ENCODE assay signal across 18 cellular contexts in genomic region chr3:8576841-8577553, GRCh38.
DNase-seq lines count a peak whose midpoint lies in the region; ATAC-seq and TF ChIP-seq lines count a peak whose summit lies in the region.
"Had no signal": no experiment of that assay in that cellular context is flagged by ENCODE, and none has a peak within 500 bp of the region (broad histone marks: within the 10 kb centered on the region; RNA-seq: fewer than 3 reads in every experiment).

No MANE protein-coding gene starts in this region.

- H2BK120ac ChIP-seq in IMR-90 (ENCODE audit: low read depth, low read length): peak overlapping the region; percentile 98

- intact Hi-C loops in IMR-90 (cut with micrococcal nuclease): loop anchor here (1.0 to 5.0 kb wide), 3 partner anchors 45 to 133 kb away; partner anchors contain the start of gene LMCD1
- intact Hi-C loops in mucosa of descending colon (cut with DNase I, micrococcal nuclease): no loop called here
- intact Hi-C loops in upper lobe of right lung (cut with DNase I): no loop called here

- dilution Hi-C loops in IMR-90 (cut with HindIII; ENCODE audit: low sequenced_read_pairs, unreplicated experiment): no loop called here

- H2BK20ac ChIP-seq in IMR-90 (ENCODE audit: low read depth, low read length): peak overlapping the region; percentile 96

- peaks cover 29% of the 10 kb centered on the region for H3K4me1 ChIP-seq in IMR-90 (ENCODE audit: control insufficient read depth, insufficient read depth, low read length)
- H3K4me1 ChIP-seq in mucosa of descending colon (ENCODE audit: low read depth): no peaks in the 10 kb centered on the region
- peaks cover 34% of the 10 kb centered on the region for H3K4me1 ChIP-seq in upper lobe of right lung

- peak overlapping the region; percentile 94; the same call in 1 of the 2 replicates for H3K56ac ChIP-seq in IMR-90 (ENCODE audit: extremely low read depth, insufficient read depth, low read length)

- H4K20me1 ChIP-seq in IMR-90 (ENCODE audit: insufficient read depth, low read length): peaks cover 8% of the 10 kb centered on the region

- peak overlapping the region; percentile 87 for H4K5ac ChIP-seq in IMR-90 (ENCODE audit: low read depth, low read length)

- TF ChIP-seq CTCF in IMR-90 (conservative IDR thresholded peaks at IDR 0.05; ENCODE audit: low read depth, low read length): no peak
- TF ChIP-seq CTCF in mucosa of descending colon (IDR thresholded peaks at IDR 0.05): no peak
- no peak for TF ChIP-seq CTCF in upper lobe of right lung (IDR thresholded peaks at IDR 0.05)

- TF ChIP-seq POLR2A in IMR-90 (IDR thresholded peaks at IDR 0.05; ENCODE audit: low read depth, low read length): no peak

- BruUV-seq in IMR-90 (replicated peaks; lab: Mats Ljungman, UMichigan): no TSS peak

- ATAC-seq in IMR-90 (ENCODE audit: low read depth): peak; percentile 82
- peak; percentile 34 for ATAC-seq in mucosa of descending colon
- ATAC-seq in upper lobe of right lung: peak; percentile 19
- no peak for ATAC-seq in GM18870 (IDR thresholded peaks at IDR 0.05; ENCODE audit: unreplicated experiment)
- ATAC-seq in HG03469 (IDR thresholded peaks at IDR 0.05; ENCODE audit: unreplicated experiment): no peak

- in situ Hi-C loops in IMR-90 (cut with MboI; ENCODE audit: low sequenced_read_pairs): no loop called here

- H3K79me1 ChIP-seq in IMR-90 (ENCODE audit: low read depth in 1 of 2, low read length in 2 of 2): no peaks in the 10 kb centered on the region

- POLR2A ChIA-PET in IMR-90 (lab: Charles Lee; ENCODE audit: unreplicated experiment): interaction anchor here (1.0 kb wide), 1 partner anchor 22 kb away, joined by 7 read pairs; no protein-coding TSS in a partner anchor

- H2AFZ ChIP-seq in IMR-90 (replicated peaks; ENCODE audit: low read length, poor library complexity): peak overlapping the region; percentile 68

- H3K4ac ChIP-seq in IMR-90 (ENCODE audit: low read depth, low read length): peak overlapping the region; percentile 96

- no peak for TF ChIP-seq RAD21 in IMR-90 (IDR thresholded peaks at IDR 0.05; ENCODE audit: low read length)

- peak overlapping the region; percentile 86 for H3K18ac ChIP-seq in IMR-90 (ENCODE audit: low read depth, low read length)

- H3K4me2 ChIP-seq in IMR-90 (ENCODE audit: low read depth, low read length): peak overlapping the region; percentile 6; the same call in 1 of the 2 replicates

- peak overlapping the region; percentile 92; the same call in 1 of the 2 replicates for H2AK5ac ChIP-seq in IMR-90 (ENCODE audit: low read depth, low read length)

- H2BK15ac ChIP-seq in IMR-90 (ENCODE audit: low read depth, low read length): peak overlapping the region; percentile 53; the same call in 1 of the 3 replicates

- no CpG with 5 or more reads among the region's 5 CpGs for WGBS in IMR-90 (ENCODE audit: extremely low coverage in 2 of 2, insufficient read length in 1 of 2), 2 experiments

- H3K36me3 ChIP-seq in IMR-90 (ENCODE audit: control insufficient read depth, insufficient read depth, low read length) (no peaks in the 10 kb centered on the region), mucosa of descending colon (ENCODE audit: low read depth) (no peaks in the 10 kb centered on the region), upper lobe of right lung (peaks cover 4% of the 10 kb centered on the region)
- H3K36me3 ChIP-seq: thyroid gland had no signal

- H4K8ac ChIP-seq in IMR-90 (ENCODE audit: low read depth in 2 of 2, low read length in 2 of 2): peak overlapping the region; percentile 56 to 91; a peak in 3 of 4 replicates

- peak overlapping the region; percentile 95 for H2BK5ac ChIP-seq in IMR-90 (ENCODE audit: low read depth, low read length, poor library complexity, severe bottlenecking)

- CTCF ChIA-PET in IMR-90 (lab: Yijun Ruan, JAX): interaction anchor here (1.0 to 1.7 kb wide), 3 partner anchors 18 to 76 kb away, joined by 3 to 7 read pairs (median 3); partner anchors contain the start of gene LMCD1

- H3K9me3 ChIP-seq in IMR-90 (ENCODE audit: control insufficient read depth, insufficient read depth, low read length) (no peaks in the 10 kb centered on the region), mucosa of descending colon (no peaks in the 10 kb centered on the region), upper lobe of right lung (no peaks in the 10 kb centered on the region)
- H3K9me3 ChIP-seq: esophagus squamous epithelium, right atrium auricular region, thyroid gland had no signal

- peak overlapping the region; percentile 97 for H4K91ac ChIP-seq in IMR-90 (ENCODE audit: insufficient read depth, low read depth, low read length)

- H3K14ac ChIP-seq in IMR-90 (replicated peaks; ENCODE audit: low read depth, low read length): peak overlapping the region; percentile 90

- H3K9ac ChIP-seq in IMR-90 (ENCODE audit: low read depth, low read length): peak overlapping the region; percentile 51; the same call in 1 of the 2 replicates

- H2AK9ac ChIP-seq in IMR-90 (replicated peaks; ENCODE audit: low read depth, low read length, poor library complexity): peak overlapping the region; percentile 77

- no peak overlapping the region for H3K4me3 ChIP-seq in IMR-90 (ENCODE audit: insufficient read depth, low read depth, low read length)
- no peak overlapping the region for H3K4me3 ChIP-seq in mucosa of descending colon
- no peak overlapping the region for H3K4me3 ChIP-seq in upper lobe of right lung
- H3K4me3 ChIP-seq: esophagus squamous epithelium, right atrium auricular region, thyroid gland had no signal

- H3K27ac ChIP-seq in IMR-90 (ENCODE audit: insufficient read depth, low read length) (peak overlapping the region; percentile 96), upper lobe of right lung (peak overlapping the region; percentile 11)
- H3K27ac ChIP-seq: right atrium auricular region, thyroid gland had no signal

- peak overlapping the region; percentile 94 for H3K23ac ChIP-seq in IMR-90 (ENCODE audit: low read depth, low read length)

- H3K27me3 ChIP-seq in IMR-90 (ENCODE audit: control insufficient read depth, insufficient read depth, low read length) (no peaks in the 10 kb centered on the region), upper lobe of right lung (no peaks in the 10 kb centered on the region)
- H3K27me3 ChIP-seq: esophagus squamous epithelium, right atrium auricular region, thyroid gland had no signal

- DNase-seq in IMR-90 (peak; percentile 95), dedifferentiated amniotic fluid mesenchymal stem cell (ENCODE audit: extremely low spot score) (peak; percentile 60), mucosa of descending colon (no peak), upper lobe of right lung (no peak)
- no peak for DNase-seq in stimulated activated CD4-positive, alpha-beta T cell treated with anti-CD3 and anti-CD28 coated beads, Interleukin-2, amount 100 ng/mL, for 48 hours
- DNase-seq: activated gamma-delta T cell; DMS53; esophagus squamous epithelium; mammary epithelial cell; NCI-H1930; NCI-H524 treated with DMSO at 0.1 percent for 48 hours; stimulated activated CD4-positive, alpha-beta T cell treated with anti-CD3 and anti-CD28 coated beads, Interleukin-4, amount 100 ng/mL, for 24 hours; stimulated activated CD8-positive, alpha-beta memory T cell treated with anti-CD3 and anti-CD28 coated beads, Interleukin-4, amount 100 ng/mL, for 48 hours; T-helper 9 cell; thyroid gland had no signal

- peaks cover 27% of the 10 kb centered on the region for H3K9me1 ChIP-seq in IMR-90 (ENCODE audit: insufficient read depth, low read length)

TF ChIP-seq in IMR-90, 13 proteins besides CTCF, POLR2A, EP300 and RAD21:
- 0 out of 2 replicates have a peak, but pooled peaks have one; percentile 15 for TF ChIP-seq MXI1 (IDR thresholded peaks at IDR 0.05; ENCODE audit: borderline replicate concordance, low read depth, low read length)
- peak; percentile 20; the same call in 1 of the 2 replicates for TF ChIP-seq USF2 (IDR thresholded peaks at IDR 0.05; ENCODE audit: low read depth, low read length)
- TF ChIP-seq RCOR1 (IDR thresholded peaks at IDR 0.05; ENCODE audit: insufficient replicate concordance, low read length): no peak
- TF ChIP-seq MAFK (IDR thresholded peaks at IDR 0.05; ENCODE audit: low read depth, low read length): peak; percentile 32; the same call in 1 of the 2 replicates
- peak; percentile 51 for TF ChIP-seq BHLHE40 (IDR thresholded peaks at IDR 0.05; ENCODE audit: low read depth, low read length)
- peak; percentile 66; the same call in 1 of the 2 replicates for TF ChIP-seq FOS (IDR thresholded peaks at IDR 0.05; ENCODE audit: low read depth, low read length)
- TF ChIP-seq CEBPB (IDR thresholded peaks at IDR 0.05; ENCODE audit: low read depth, low read length): peak; percentile 95
- TF ChIP-seq RFX5 (IDR thresholded peaks at IDR 0.05; ENCODE audit: low read depth, low read length): no peak
- peak; percentile 19; the same call in 1 of the 2 replicates for TF ChIP-seq MAZ (IDR thresholded peaks at IDR 0.05; ENCODE audit: borderline replicate concordance, low read depth, low read length)

Comparison
In these comparisons a context has a peak if more than half of its experiments do, and no peak if none do; other contexts are left out.
1. ATAC-seq: peak in IMR-90 (single experiment), mucosa of descending colon (single experiment) and upper lobe of right lung (single experiment); none in GM18870 (single experiment) and HG03469 (single experiment).
2. DNase-seq: peak in IMR-90 (single experiment) and dedifferentiated amniotic fluid mesenchymal stem cell (single experiment); none in mucosa of descending colon (0 of 3), upper lobe of right lung (single experiment) and stimulated activated CD4-positive, alpha-beta T cell treated with anti-CD3 and anti-CD28 coated beads, Interleukin-2, amount 100 ng/mL, for 48 hours (0 of 2).